ENCODE assay signal across 8 cellular contexts in genomic region chr14:69242311-69243224, GRCh38. TPM values are rescaled to one million over a fixed set of nuclear protein-coding genes. Genes with fewer than 3 reads are reported as not detected.
DNase-seq lines count a peak whose midpoint lies in the region; ATAC-seq, FAIRE-seq and TF ChIP-seq lines count a peak whose summit lies in the region.

No MANE protein-coding gene starts in this region.

- H3K4me2 ChIP-seq in PC-3 (ENCODE audit: low read length), result no peak overlapping the region

- no peaks in the 10 kb centered on the region for H3K27me3 ChIP-seq in PC-3 (ENCODE audit: low read length)
- H3K27me3 ChIP-seq in prostate gland (replicated peaks; ENCODE audit: insufficient read depth), result no peaks in the 10 kb centered on the region

- H3K4me3 ChIP-seq in PC-3 (ENCODE audit: low read length) (no peak overlapping the region), prostate gland (no peak overlapping the region)

- no peaks in the 10 kb centered on the region for H3K9me2 ChIP-seq in PC-3 (replicated peaks; ENCODE audit: low read length)

- CTCF ChIA-PET in PC-3 (lab: Charles Lee), result interaction anchor here (0.6 to 2.2 kb wide), 12 partner anchors 14 to 514 kb away, joined by 3 to 12 read pairs (median 4); no protein-coding TSS in a partner anchor

- H3F3A ChIP-seq in PC-3 (ENCODE audit: low read length, unreplicated experiment), result no peaks in the 10 kb centered on the region

- peak; percentile 93 for TF ChIP-seq CTCF in PC-3 (conservative IDR thresholded peaks at IDR 0.05; ENCODE audit: low read depth, low read length)
- peak; percentile 63 to 82 (median 76) for TF ChIP-seq CTCF in prostate gland (IDR thresholded peaks at IDR 0.05)

- H3K9me3 ChIP-seq in PC-3 (ENCODE audit: low read length) (no peaks in the 10 kb centered on the region), prostate gland (no peaks in the 10 kb centered on the region)

- H3K9ac ChIP-seq in PC-3 (ENCODE audit: low read length), result no peak overlapping the region

- H3K36me3 ChIP-seq in PC-3 (ENCODE audit: low read depth, low read length), result peaks cover 9% of the 10 kb centered on the region; the same call in 1 of the 2 replicates
- H3K36me3 ChIP-seq in prostate gland, result peaks cover 0 to 3% of the 10 kb centered on the region in 2 donors

- H3K27ac ChIP-seq in PC-3 (ENCODE audit: low read length) (no peak overlapping the region), prostate gland (no peak overlapping the region)

- 48% methylated on average over 10 of the region's 10 CpGs for WGBS in prostate gland

- BruUV-seq in PC-3 (replicated peaks; lab: Mats Ljungman, UMichigan), result no TSS peak

- POLR2A ChIA-PET in PC-3 (lab: Charles Lee; ENCODE audit: unreplicated experiment), result interaction anchor here (0.7 kb wide), 2 partner anchors 36 to 110 kb away, joined by 5 to 8 read pairs; no protein-coding TSS in a partner anchor

- H3K79me2 ChIP-seq in PC-3 (ENCODE audit: low read length), result no peaks in the 10 kb centered on the region

- peak; percentile 64 for DNase-seq in DMS114 treated with DMSO at 0.1 percent for 48 hours (lab: John Stamatoyannopoulos, UW; ENCODE audit: unreplicated experiment)
- peak; percentile 93 for DNase-seq in HTR-8/SVneo (ENCODE audit: insufficient read length, low spot score)
- DNase-seq in PC-3, result peak; percentile 79
- DNase-seq in activated naive CD4-positive, alpha-beta T cell treated with anti-CD3 and anti-CD28 coated beads, Interleukin-2, amount 50 U/mL, for 16 hours, result peak; percentile 57
- DNase-seq in head of caudate nucleus, result peak in 33 of 42 donors; percentile 28 to 86 (median 65)
- peak; percentile 62 for DNase-seq in prostate gland (ENCODE audit: low spot score)

- TF ChIP-seq POLR2A in prostate gland (IDR thresholded peaks at IDR 0.05), result no peak

- no peaks in the 10 kb centered on the region for H3K4me1 ChIP-seq in PC-3 (ENCODE audit: insufficient read depth, low read length)
- no peaks in the 10 kb centered on the region for H3K4me1 ChIP-seq in prostate gland (replicated peaks)

- peak; percentile 89 for ATAC-seq in PC-3
- no peak for ATAC-seq in HG02642 (IDR thresholded peaks at IDR 0.05; ENCODE audit: poor library complexity, unreplicated experiment)
- no peak for ATAC-seq in HG02938 (IDR thresholded peaks at IDR 0.05; ENCODE audit: unreplicated experiment)

- H4K20me1 ChIP-seq in PC-3 (ENCODE audit: low read length), result no peaks in the 10 kb centered on the region

- FAIRE-seq in HTR-8/SVneo (lab: Jason Lieb, UNC), result peak; percentile 88

- no peak overlapping the region for H2AFZ ChIP-seq in PC-3 (ENCODE audit: low read length)

- intact Hi-C loops in PC-3 (cut with micrococcal nuclease) (loop anchor here (1.0 to 5.0 kb wide), 7 partner anchors 46 to 332 kb away; partner anchors contain the start of genes CCDC177, ERH and SLC39A9), head of caudate nucleus (cut with DNase I) (loop anchor here (2.0 to 5.0 kb wide), 2 partner anchors 120 to 218 kb away; no protein-coding TSS in a partner anchor), prostate gland (cut with DNase I) (loop anchor here (2.0 to 10.0 kb wide), 4 partner anchors 108 to 332 kb away; partner anchors contain the start of gene CCDC177)

RNA-seq across cellular contexts. Expression of gene GALNT16, which starts 17.4 kb away (rescaled TPM):
- total RNA-seq in PC-3 (2014; rRNA removed) (0.17 and 0.33 TPM in 2 replicates), prostate gland (1 to 10 TPM; 2.0 to 6.9 TPM)

RNA-seq across cellular contexts. Expression of gene EXD2, which starts 51.3 kb away (rescaled TPM):
- total RNA-seq in PC-3 (2014; rRNA removed) (19.0 and 19.9 TPM in 2 replicates), prostate gland (10 to 100 TPM; 22.7 to 25.3 TPM)
